ENCODE assay signal across 1 cellular context in the genomic region with DNA sequence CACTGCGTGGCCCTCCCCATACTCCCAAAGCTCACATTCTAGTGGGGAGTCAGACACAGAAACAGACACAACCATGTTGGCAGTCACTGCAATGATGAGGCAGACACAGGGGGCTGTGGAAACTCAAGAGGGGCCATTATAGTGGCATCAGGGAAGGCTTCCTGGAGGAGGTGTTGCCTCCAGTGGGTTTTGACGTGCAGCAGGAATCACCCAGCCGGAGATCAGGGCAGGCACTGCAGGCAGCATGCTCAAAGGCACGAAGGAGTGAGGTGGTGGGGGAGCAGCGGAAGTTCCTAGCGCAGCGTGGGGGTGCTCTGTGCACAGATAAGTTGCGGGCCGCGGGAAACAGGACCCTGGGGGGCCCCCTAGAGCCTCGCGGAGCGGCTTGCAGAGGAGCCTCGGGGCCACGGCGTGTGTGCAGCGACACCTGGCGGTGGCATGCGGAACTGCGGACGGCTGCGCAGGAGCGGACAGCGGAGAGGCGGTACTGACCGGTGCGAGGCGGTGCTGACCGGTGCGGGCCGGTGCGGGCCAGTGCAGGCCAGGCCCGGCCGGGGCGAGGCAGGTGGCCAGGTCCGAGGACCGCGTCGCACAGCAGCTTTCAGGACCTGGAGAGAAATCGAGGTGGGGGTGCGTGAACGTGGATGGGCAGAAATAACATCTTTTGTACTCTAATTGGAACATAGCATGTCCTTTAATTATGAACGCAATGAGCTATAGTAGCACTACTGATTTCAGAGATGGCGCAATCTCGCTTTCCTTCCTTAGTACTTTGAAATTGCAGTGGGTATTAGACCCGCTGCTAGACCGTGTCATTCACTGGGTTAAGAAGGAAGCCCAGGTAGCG.
TF ChIP-seq lines count a peak whose summit lies in the region.

No MANE protein-coding gene starts in this region.

TF ChIP-seq in K562, 482 proteins besides CTCF, POLR2A, EP300 and RAD21 (continued from another document and continues in another):
- no peak; the same call in 1 of the 2 replicates for TF ChIP-seq RAD51 (IDR thresholded peaks at IDR 0.05; ENCODE audit: borderline replicate concordance, low read depth)
- TF ChIP-seq, protein P1, sequence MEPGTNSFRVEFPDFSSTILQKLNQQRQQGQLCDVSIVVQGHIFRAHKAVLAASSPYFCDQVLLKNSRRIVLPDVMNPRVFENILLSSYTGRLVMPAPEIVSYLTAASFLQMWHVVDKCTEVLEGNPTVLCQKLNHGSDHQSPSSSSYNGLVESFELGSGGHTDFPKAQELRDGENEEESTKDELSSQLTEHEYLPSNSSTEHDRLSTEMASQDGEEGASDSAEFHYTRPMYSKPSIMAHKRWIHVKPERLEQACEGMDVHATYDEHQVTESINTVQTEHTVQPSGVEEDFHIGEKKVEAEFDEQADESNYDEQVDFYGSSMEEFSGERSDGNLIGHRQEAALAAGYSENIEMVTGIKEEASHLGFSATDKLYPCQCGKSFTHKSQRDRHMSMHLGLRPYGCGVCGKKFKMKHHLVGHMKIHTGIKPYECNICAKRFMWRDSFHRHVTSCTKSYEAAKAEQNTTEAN (CRISPR knock-in tag; IDR thresholded peaks at IDR 0.05): no peak
- TF ChIP-seq FUS (optimal IDR thresholded peaks at IDR 0.05; ENCODE audit: low read depth, low read length): no peak
- TF ChIP-seq RHOXF2B (CRISPR knock-in tag; conservative IDR thresholded peaks at IDR 0.05): no peak
- TF ChIP-seq, protein P2, sequence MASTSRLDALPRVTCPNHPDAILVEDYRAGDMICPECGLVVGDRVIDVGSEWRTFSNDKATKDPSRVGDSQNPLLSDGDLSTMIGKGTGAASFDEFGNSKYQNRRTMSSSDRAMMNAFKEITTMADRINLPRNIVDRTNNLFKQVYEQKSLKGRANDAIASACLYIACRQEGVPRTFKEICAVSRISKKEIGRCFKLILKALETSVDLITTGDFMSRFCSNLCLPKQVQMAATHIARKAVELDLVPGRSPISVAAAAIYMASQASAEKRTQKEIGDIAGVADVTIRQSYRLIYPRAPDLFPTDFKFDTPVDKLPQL (IDR thresholded peaks at IDR 0.05; ENCODE audit: extremely low read depth, insufficient read length): no peak
- TF ChIP-seq PHF21A (IDR thresholded peaks at IDR 0.05; ENCODE audit: borderline replicate concordance, low read depth): peak; percentile 48; the same call in 1 of the 2 replicates
- no peak for TF ChIP-seq ARHGAP35 (IDR thresholded peaks at IDR 0.05; ENCODE audit: partially characterized antibody)
- peak; percentile 93 for TF ChIP-seq RBM25 (IDR thresholded peaks at IDR 0.05; ENCODE audit: low read depth, low read length, severe bottlenecking)
- peak; percentile 98 for TF ChIP-seq ZNF436 (CRISPR knock-in tag; IDR thresholded peaks at IDR 0.05)
- TF ChIP-seq SUPT5H (IDR thresholded peaks at IDR 0.05): no peak
- TF ChIP-seq TSC22D4 (tag; IDR thresholded peaks at IDR 0.05): no peak
- no peak for TF ChIP-seq ZNF408 (CRISPR knock-in tag; IDR thresholded peaks at IDR 0.05; ENCODE audit: low read depth)
- TF ChIP-seq, protein P3, sequence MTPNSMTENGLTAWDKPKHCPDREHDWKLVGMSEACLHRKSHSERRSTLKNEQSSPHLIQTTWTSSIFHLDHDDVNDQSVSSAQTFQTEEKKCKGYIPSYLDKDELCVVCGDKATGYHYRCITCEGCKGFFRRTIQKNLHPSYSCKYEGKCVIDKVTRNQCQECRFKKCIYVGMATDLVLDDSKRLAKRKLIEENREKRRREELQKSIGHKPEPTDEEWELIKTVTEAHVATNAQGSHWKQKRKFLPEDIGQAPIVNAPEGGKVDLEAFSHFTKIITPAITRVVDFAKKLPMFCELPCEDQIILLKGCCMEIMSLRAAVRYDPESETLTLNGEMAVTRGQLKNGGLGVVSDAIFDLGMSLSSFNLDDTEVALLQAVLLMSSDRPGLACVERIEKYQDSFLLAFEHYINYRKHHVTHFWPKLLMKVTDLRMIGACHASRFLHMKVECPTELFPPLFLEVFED (CRISPR knock-in tag; conservative IDR thresholded peaks at IDR 0.05): no peak; the same call in 1 of the 2 replicates
- 0 out of 2 replicates have a peak, but pooled peaks have one; percentile 8 for TF ChIP-seq KDM2B (CRISPR knock-in tag; IDR thresholded peaks at IDR 0.05)
- TF ChIP-seq ZNF133 (CRISPR knock-in tag; IDR thresholded peaks at IDR 0.05): no peak
- TF ChIP-seq POLR2AphosphoS5 (IDR thresholded peaks at IDR 0.05; ENCODE audit: control insufficient read depth, insufficient read depth, low read depth, low read length): no peak
- peak; percentile 58 for TF ChIP-seq NCOA4 (IDR thresholded peaks at IDR 0.05; ENCODE audit: partially characterized antibody)
- peak; percentile 59 to 77; a peak in 1 of 4 replicates for TF ChIP-seq ARNT (IDR thresholded peaks at IDR 0.05)
- TF ChIP-seq, protein P4, sequence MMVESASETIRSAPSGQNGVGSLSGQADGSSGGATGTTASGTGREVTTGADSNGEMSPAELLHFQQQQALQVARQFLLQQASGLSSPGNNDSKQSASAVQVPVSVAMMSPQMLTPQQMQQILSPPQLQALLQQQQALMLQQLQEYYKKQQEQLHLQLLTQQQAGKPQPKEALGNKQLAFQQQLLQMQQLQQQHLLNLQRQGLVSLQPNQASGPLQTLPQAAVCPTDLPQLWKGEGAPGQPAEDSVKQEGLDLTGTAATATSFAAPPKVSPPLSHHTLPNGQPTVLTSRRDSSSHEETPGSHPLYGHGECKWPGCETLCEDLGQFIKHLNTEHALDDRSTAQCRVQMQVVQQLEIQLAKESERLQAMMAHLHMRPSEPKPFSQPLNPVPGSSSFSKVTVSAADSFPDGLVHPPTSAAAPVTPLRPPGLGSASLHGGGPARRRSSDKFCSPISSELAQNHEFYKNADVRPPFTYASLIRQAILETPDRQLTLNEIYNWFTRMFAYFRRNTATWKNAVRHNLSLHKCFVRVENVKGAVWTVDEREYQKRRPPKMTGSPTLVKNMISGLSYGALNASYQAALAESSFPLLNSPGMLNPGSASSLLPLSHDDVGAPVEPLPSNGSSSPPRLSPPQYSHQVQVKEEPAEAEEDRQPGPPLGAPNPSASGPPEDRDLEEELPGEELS (CRISPR knock-in tag; IDR thresholded peaks at IDR 0.05; ENCODE audit: borderline replicate concordance): peak; percentile 90; the same call in 1 of the 2 replicates
- TF ChIP-seq SMAD3 (CRISPR knock-in tag; conservative IDR thresholded peaks at IDR 0.05): 0 out of 2 replicates have a peak, but pooled peaks have one; percentile 21
- TF ChIP-seq, protein P5, sequence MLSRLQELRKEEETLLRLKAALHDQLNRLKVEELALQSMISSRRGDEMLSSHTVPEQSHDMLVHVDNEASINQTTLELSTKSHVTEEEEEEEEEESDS (CRISPR knock-in tag; IDR thresholded peaks at IDR 0.05): no peak
- TF ChIP-seq ASH1L (IDR thresholded peaks at IDR 0.05; ENCODE audit: borderline replicate concordance, low read depth, partially characterized antibody): no peak
- TF ChIP-seq, protein P6, sequence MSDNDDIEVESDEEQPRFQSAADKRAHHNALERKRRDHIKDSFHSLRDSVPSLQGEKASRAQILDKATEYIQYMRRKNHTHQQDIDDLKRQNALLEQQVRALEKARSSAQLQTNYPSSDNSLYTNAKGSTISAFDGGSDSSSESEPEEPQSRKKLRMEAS (CRISPR knock-in tag; IDR thresholded peaks at IDR 0.05): peak; percentile 96
- TF ChIP-seq FIP1L1 (IDR thresholded peaks at IDR 0.05; ENCODE audit: low read depth, low read length, poor library complexity, severe bottlenecking): peak; percentile 89
- TF ChIP-seq ZNF586 (CRISPR knock-in tag; conservative IDR thresholded peaks at IDR 0.05): no peak
- TF ChIP-seq CHD4 (IDR thresholded peaks at IDR 0.05; ENCODE audit: insufficient read depth, insufficient replicate concordance, low read depth, low read length, poor library complexity, severe bottlenecking): peak; percentile 73
- peak; percentile 74 for TF ChIP-seq CREM (IDR thresholded peaks at IDR 0.05; ENCODE audit: low read depth)
- 0 out of 2 replicates have a peak, but pooled peaks have one; percentile 38 for TF ChIP-seq EHMT2 (IDR thresholded peaks at IDR 0.05)
- peak; percentile 88 to 91 for TF ChIP-seq NRF1 (conservative IDR thresholded peaks at IDR 0.05 in 1 of 2, IDR thresholded peaks at IDR 0.05 in 1 of 2)
- TF ChIP-seq NFYB (IDR thresholded peaks at IDR 0.05; ENCODE audit: extremely low read depth, insufficient read length): no peak
- TF ChIP-seq TFAM (CRISPR knock-in tag; conservative IDR thresholded peaks at IDR 0.05): no peak
- no peak for TF ChIP-seq ELF1 (tag; IDR thresholded peaks at IDR 0.05)
- TF ChIP-seq, protein P7, sequence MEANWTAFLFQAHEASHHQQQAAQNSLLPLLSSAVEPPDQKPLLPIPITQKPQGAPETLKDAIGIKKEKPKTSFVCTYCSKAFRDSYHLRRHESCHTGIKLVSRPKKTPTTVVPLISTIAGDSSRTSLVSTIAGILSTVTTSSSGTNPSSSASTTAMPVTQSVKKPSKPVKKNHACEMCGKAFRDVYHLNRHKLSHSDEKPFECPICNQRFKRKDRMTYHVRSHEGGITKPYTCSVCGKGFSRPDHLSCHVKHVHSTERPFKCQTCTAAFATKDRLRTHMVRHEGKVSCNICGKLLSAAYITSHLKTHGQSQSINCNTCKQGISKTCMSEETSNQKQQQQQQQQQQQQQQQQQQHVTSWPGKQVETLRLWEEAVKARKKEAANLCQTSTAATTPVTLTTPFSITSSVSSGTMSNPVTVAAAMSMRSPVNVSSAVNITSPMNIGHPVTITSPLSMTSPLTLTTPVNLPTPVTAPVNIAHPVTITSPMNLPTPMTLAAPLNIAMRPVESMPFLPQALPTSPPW (CRISPR knock-in tag; IDR thresholded peaks at IDR 0.05): peak; percentile 65
- no peak for TF ChIP-seq HNRNPH1 (optimal IDR thresholded peaks at IDR 0.05; ENCODE audit: low read depth, low read length)
- TF ChIP-seq RB1 (IDR thresholded peaks at IDR 0.05; ENCODE audit: low read depth): peak; percentile 99
- no peak for TF ChIP-seq HSF4 (CRISPR knock-in tag; IDR thresholded peaks at IDR 0.05; ENCODE audit: borderline replicate concordance)
- TF ChIP-seq MYBL2 (IDR thresholded peaks at IDR 0.05; ENCODE audit: low read depth): no peak
- TF ChIP-seq MYBL2 (CRISPR knock-in tag; IDR thresholded peaks at IDR 0.05; ENCODE audit: borderline replicate concordance): peak; percentile 54; the same call in 1 of the 2 replicates
- TF ChIP-seq, protein P8, sequence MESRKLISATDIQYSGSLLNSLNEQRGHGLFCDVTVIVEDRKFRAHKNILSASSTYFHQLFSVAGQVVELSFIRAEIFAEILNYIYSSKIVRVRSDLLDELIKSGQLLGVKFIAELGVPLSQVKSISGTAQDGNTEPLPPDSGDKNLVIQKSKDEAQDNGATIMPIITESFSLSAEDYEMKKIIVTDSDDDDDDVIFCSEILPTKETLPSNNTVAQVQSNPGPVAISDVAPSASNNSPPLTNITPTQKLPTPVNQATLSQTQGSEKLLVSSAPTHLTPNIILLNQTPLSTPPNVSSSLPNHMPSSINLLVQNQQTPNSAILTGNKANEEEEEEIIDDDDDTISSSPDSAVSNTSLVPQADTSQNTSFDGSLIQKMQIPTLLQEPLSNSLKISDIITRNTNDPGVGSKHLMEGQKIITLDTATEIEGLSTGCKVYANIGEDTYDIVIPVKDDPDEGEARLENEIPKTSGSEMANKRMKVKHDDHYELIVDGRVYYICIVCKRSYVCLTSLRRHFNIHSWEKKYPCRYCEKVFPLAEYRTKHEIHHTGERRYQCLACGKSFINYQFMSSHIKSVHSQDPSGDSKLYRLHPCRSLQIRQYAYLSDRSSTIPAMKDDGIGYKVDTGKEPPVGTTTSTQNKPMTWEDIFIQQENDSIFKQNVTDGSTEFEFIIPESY (CRISPR knock-in tag; IDR thresholded peaks at IDR 0.05): peak; percentile 97
- 0 out of 2 replicates have a peak, but pooled peaks have one; percentile 20 for TF ChIP-seq PHTF2 (CRISPR knock-in tag; IDR thresholded peaks at IDR 0.05)
- no peak for TF ChIP-seq HEY1 (CRISPR knock-in tag; IDR thresholded peaks at IDR 0.05; ENCODE audit: borderline replicate concordance)
- TF ChIP-seq SPI1 (IDR thresholded peaks at IDR 0.05; ENCODE audit: borderline replicate concordance, low read depth, low read length): peak; percentile 33
- TF ChIP-seq, protein P9, sequence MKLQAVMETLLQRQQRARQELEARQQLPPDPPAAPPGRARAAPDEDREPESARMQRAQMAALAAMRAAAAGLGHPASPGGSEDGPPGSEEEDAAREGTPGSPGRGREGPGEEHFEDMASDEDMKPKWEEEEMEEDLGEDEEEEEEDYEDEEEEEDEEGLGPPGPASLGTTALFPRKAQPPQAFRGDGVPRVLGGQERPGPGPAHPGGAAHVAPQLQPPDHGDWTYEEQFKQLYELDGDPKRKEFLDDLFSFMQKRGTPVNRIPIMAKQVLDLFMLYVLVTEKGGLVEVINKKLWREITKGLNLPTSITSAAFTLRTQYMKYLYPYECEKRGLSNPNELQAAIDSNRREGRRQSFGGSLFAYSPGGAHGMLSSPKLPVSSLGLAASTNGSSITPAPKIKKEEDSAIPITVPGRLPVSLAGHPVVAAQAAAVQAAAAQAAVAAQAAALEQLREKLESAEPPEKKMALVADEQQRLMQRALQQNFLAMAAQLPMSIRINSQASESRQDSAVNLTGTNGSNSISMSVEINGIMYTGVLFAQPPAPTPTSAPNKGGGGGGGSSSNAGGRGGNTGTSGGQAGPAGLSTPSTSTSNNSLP (IDR thresholded peaks at IDR 0.05; ENCODE audit: borderline replicate concordance, low read depth, low read length): 0 out of 2 replicates have a peak, but pooled peaks have one; percentile 14
- no peak for TF ChIP-seq MTA2 (IDR thresholded peaks at IDR 0.05; ENCODE audit: low read depth)
- no peak for TF ChIP-seq POLR3A (IDR thresholded peaks at IDR 0.05; ENCODE audit: borderline replicate concordance, extremely low read depth, insufficient read depth, insufficient read length)
- TF ChIP-seq, protein P10, sequence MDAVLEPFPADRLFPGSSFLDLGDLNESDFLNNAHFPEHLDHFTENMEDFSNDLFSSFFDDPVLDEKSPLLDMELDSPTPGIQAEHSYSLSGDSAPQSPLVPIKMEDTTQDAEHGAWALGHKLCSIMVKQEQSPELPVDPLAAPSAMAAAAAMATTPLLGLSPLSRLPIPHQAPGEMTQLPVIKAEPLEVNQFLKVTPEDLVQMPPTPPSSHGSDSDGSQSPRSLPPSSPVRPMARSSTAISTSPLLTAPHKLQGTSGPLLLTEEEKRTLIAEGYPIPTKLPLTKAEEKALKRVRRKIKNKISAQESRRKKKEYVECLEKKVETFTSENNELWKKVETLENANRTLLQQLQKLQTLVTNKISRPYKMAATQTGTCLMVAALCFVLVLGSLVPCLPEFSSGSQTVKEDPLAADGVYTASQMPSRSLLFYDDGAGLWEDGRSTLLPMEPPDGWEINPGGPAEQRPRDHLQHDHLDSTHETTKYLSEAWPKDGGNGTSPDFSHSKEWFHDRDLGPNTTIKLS (IDR thresholded peaks at IDR 0.05; ENCODE audit: borderline replicate concordance, low read depth): 0 out of 2 replicates have a peak, but pooled peaks have one; percentile 41
- 0 out of 2 replicates have a peak, but pooled peaks have one; percentile 9 for TF ChIP-seq TEAD2 (tag; IDR thresholded peaks at IDR 0.05)
- TF ChIP-seq SRF (CRISPR knock-in tag; IDR thresholded peaks at IDR 0.05): peak; percentile 48 to 49; a peak in 1 of 4 replicates
- TF ChIP-seq, protein P11, sequence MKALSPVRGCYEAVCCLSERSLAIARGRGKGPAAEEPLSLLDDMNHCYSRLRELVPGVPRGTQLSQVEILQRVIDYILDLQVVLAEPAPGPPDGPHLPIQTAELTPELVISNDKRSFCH (CRISPR knock-in tag; IDR thresholded peaks at IDR 0.05): peak; percentile 69; the same call in 1 of the 2 replicates
- TF ChIP-seq, protein P11 (tag; IDR thresholded peaks at IDR 0.05): peak; percentile 97
- peak; percentile 62; the same call in 1 of the 2 replicates for TF ChIP-seq ZNF644 (tag; IDR thresholded peaks at IDR 0.05; ENCODE audit: low read depth)
